Comparison of ENCODE assay signal across 20 cellular contexts in the genomic region with DNA sequence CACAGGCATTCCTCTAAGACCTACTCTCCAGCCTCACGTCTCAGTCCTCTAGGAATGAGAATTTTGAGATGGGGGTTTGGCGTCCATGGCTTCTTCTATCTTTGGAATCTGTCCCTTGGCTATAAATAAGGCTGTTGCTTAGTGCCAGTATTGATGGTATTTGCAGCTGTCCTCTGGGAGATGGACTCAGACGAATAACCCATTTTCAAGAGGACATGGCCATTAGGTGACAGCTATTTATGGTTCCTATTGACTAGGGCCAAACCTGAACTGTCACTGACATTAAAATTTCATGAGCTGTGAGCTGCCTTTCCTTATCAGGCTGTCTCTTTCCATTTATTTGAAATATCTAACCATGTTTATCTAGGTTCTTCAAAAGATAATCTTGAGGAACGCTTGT.
"Had no signal": no experiment of that assay in that cellular context is flagged by ENCODE, and none has a peak within 500 bp of the region (broad histone marks: within the 10 kb centered on the region; RNA-seq: fewer than 3 reads in every experiment).

No MANE protein-coding gene starts in this region.

- ATAC-seq: esophagus mucosa; lower lobe of right lung; sciatic nerve; stimulated activated effector memory CD8-positive, alpha-beta T cell treated with anti-CD3 and anti-CD28 coated beads, Interleukin-12 subunit alpha, Interleukin-12 subunit beta, amount 100 ng/mL, for 72 hours; stimulated activated naive CD8-positive, alpha-beta T cell treated with anti-CD3 and anti-CD28 coated beads, Interleukin-15, Interleukin-2, amounts not matched to agents 100 U/mL and 50 U/mL, for 24 hours; upper lobe of right lung had no signal

- H3K27ac Mint-ChIP-seq: memory B cell; mesothelial cell of epicardium; naive B cell; nephron progenitor cell; stimulated activated effector memory CD8-positive, alpha-beta T cell treated with anti-CD3 and anti-CD28 coated beads, Interleukin-12 subunit alpha, Interleukin-12 subunit beta, amount 100 ng/mL, for 72 hours had no signal

- DNase-seq: cortex of kidney; dorsolateral prefrontal cortex; effector CD8-positive, alpha-beta T cell; heart right ventricle; hypothalamus; kidney glomerular epithelial cell; lower lobe of right lung; naive B cell; nephron progenitor cell; small intestine; stimulated activated CD4-positive, alpha-beta T cell treated with anti-CD3 and anti-CD28 coated beads, Interleukin-4, amount 100 ng/mL, for 1 hour; stimulated activated CD8-positive, alpha-beta memory T cell treated with anti-CD3 and anti-CD28 coated beads, Interleukin-4, amount 100 ng/mL, for 48 hours; stimulated activated naive CD8-positive, alpha-beta T cell treated with anti-CD3 and anti-CD28 coated beads, Interleukin-15, Interleukin-2, amounts not matched to agents 100 U/mL and 50 U/mL, for 24 hours; thyroid gland; upper lobe of right lung had no signal

- H3K4me1 Mint-ChIP-seq: memory B cell; naive B cell; stimulated activated effector memory CD8-positive, alpha-beta T cell treated with anti-CD3 and anti-CD28 coated beads, Interleukin-12 subunit alpha, Interleukin-12 subunit beta, amount 100 ng/mL, for 72 hours had no signal

- H3K9me3 Mint-ChIP-seq: memory B cell; mesothelial cell of epicardium; naive B cell; nephron progenitor cell; stimulated activated effector memory CD8-positive, alpha-beta T cell treated with anti-CD3 and anti-CD28 coated beads, Interleukin-12 subunit alpha, Interleukin-12 subunit beta, amount 100 ng/mL, for 72 hours had no signal

- H3K4me3 Mint-ChIP-seq: memory B cell; mesothelial cell of epicardium; naive B cell; nephron progenitor cell; stimulated activated effector memory CD8-positive, alpha-beta T cell treated with anti-CD3 and anti-CD28 coated beads, Interleukin-12 subunit alpha, Interleukin-12 subunit beta, amount 100 ng/mL, for 72 hours had no signal

- H3K36me3 Mint-ChIP-seq: memory B cell; mesothelial cell of epicardium; naive B cell; stimulated activated effector memory CD8-positive, alpha-beta T cell treated with anti-CD3 and anti-CD28 coated beads, Interleukin-12 subunit alpha, Interleukin-12 subunit beta, amount 100 ng/mL, for 72 hours had no signal
